Comparison of ENCODE assay signal across 16 cellular contexts in the genomic region with DNA sequence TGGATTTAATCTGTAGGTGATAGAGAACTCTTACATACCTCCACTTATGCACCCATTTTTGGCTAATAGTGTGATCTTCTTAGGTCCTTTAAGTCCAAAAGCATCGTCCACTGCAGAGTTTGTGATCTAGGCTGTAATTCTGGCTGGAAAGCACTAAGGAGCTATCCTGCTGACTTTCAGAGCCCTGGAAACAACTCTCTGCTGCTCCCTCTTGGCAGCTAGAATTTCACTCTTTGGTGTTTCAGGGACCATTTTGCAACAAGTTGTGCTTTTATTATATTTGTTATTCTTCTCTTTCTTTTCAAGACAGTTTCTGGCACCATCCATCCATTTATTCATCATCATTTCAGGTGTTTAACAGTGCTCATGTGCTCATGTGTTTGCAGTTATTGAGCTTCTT.
DNase-seq lines count a peak whose midpoint lies in the region; ATAC-seq and TF ChIP-seq lines count a peak whose summit lies in the region.
"Had no signal": no experiment of that assay in that cellular context is flagged by ENCODE, and none has a peak within 500 bp of the region (broad histone marks: within the 10 kb centered on the region; RNA-seq: fewer than 3 reads in every experiment).

No MANE protein-coding gene starts in this region.

- ATAC-seq in GM19395 (IDR thresholded peaks at IDR 0.05; ENCODE audit: unreplicated experiment): no peak
- ATAC-seq in stimulated activated naive CD8-positive, alpha-beta T cell treated with anti-CD3 and anti-CD28 coated beads, Interleukin-15, Interleukin-2, amounts not matched to agents 100 U/mL and 50 U/mL, for 24 hours: no peak
- ATAC-seq: activated naive CD8-positive, alpha-beta T cell treated with anti-CD3 and anti-CD28 coated beads, Interleukin-2, amount 50 U/mL, for 24 hours; naive thymus-derived CD4-positive, alpha-beta T cell had no signal

- TF ChIP-seq CTCF in OCI-LY3 (IDR thresholded peaks at IDR 0.05; ENCODE audit: low read depth, low read length): peak; percentile 6; the same call in 1 of the 2 replicates
- peak; percentile 58 for TF ChIP-seq CTCF in retinal pigment epithelial cell (conservative IDR thresholded peaks at IDR 0.05; ENCODE audit: low read depth, low read length)

- no peak overlapping the region for H3K9ac ChIP-seq in OCI-LY3 (ENCODE audit: low read length)

- H3K9me3 ChIP-seq in OCI-LY3 (ENCODE audit: insufficient read depth, low read length): no peaks in the 10 kb centered on the region
- H3K9me3 ChIP-seq: transverse colon had no signal

- H3K4me3 ChIP-seq in OCI-LY3 (ENCODE audit: low read length) (no peak overlapping the region), retinal pigment epithelial cell (ENCODE audit: low read length) (no peak overlapping the region)
- H3K4me3 ChIP-seq: transverse colon had no signal

- no peak overlapping the region for H3K27ac ChIP-seq in OCI-LY3 (ENCODE audit: low read length)
- H3K27ac ChIP-seq: transverse colon had no signal

- H2AFZ ChIP-seq in OCI-LY3 (ENCODE audit: low read depth, low read length): no peak overlapping the region

- DNase-seq in NCI-H748 (lab: John Stamatoyannopoulos, UW; ENCODE audit: unreplicated experiment) (peak; percentile 5), NCI-H748 treated with DMSO at 0.1 percent for 48 hours (lab: John Stamatoyannopoulos, UW) (no peak), fibroblast of gingiva (ENCODE audit: low read depth) (peak; percentile 10), retinal pigment epithelial cell (ENCODE audit: low read depth) (no peak), anterior cingulate cortex (lab: John Stamatoyannopoulos, UW) (no peak)
- DNase-seq in stimulated activated naive CD8-positive, alpha-beta T cell treated with anti-CD3 and anti-CD28 coated beads, Interleukin-15, Interleukin-2, amounts not matched to agents 100 U/mL and 50 U/mL, for 24 hours: no peak
- DNase-seq: activated CD4-positive, CD25-positive, alpha-beta regulatory T cell; activated naive CD8-positive, alpha-beta T cell treated with anti-CD3 and anti-CD28 coated beads, Interleukin-2, amount 50 U/mL, for 24 hours; DMS 273 treated with DMSO at 0.1 percent for 48 hours; foreskin melanocyte; naive thymus-derived CD4-positive, alpha-beta T cell; NCI-H69; stimulated activated CD4-positive, alpha-beta T cell treated with anti-CD3 and anti-CD28 coated beads, Interleukin-12 subunit alpha, Interleukin-12 subunit beta, amount 100 ng/mL, for 4 hours; transverse colon had no signal

- no peaks in the 10 kb centered on the region for H4K20me1 ChIP-seq in OCI-LY3 (ENCODE audit: insufficient read depth, low read length)

- no peaks in the 10 kb centered on the region for H3K27me3 ChIP-seq in OCI-LY3 (ENCODE audit: low read depth, low read length)
- H3K27me3 ChIP-seq: transverse colon had no signal

- no peaks in the 10 kb centered on the region for H3K79me2 ChIP-seq in OCI-LY3 (ENCODE audit: low read length)

- no peaks in the 10 kb centered on the region for H3K4me1 ChIP-seq in OCI-LY3 (ENCODE audit: low read length)
- H3K4me1 ChIP-seq: transverse colon had no signal

- H3K4me2 ChIP-seq in OCI-LY3 (ENCODE audit: low read length): no peak overlapping the region

- no peaks in the 10 kb centered on the region for H3K36me3 ChIP-seq in OCI-LY3 (replicated peaks; ENCODE audit: low read depth, low read length)
- H3K36me3 ChIP-seq: transverse colon had no signal

Comparison
In these comparisons a context has a peak if more than half of its experiments do, and no peak if none do; other contexts are left out.
1. DNase-seq: peak in NCI-H748 (single experiment) and fibroblast of gingiva (single experiment); none in NCI-H748 treated with DMSO at 0.1 percent for 48 hours (single experiment), retinal pigment epithelial cell (single experiment), anterior cingulate cortex (0 of 58) and stimulated activated naive CD8-positive, alpha-beta T cell treated with anti-CD3 and anti-CD28 coated beads, Interleukin-15, Interleukin-2, amounts not matched to agents 100 U/mL and 50 U/mL, for 24 hours (single experiment).